11 cellular contexts compared by ENCODE assay signal in genomic region chr6:132063738-132064137, GRCh38.
DNase-seq lines count a peak whose midpoint lies in the region; ATAC-seq and TF ChIP-seq lines count a peak whose summit lies in the region.
"Had no signal": no experiment of that assay in that cellular context is flagged by ENCODE, and none has a peak within 500 bp of the region (broad histone marks: within the 10 kb centered on the region; RNA-seq: fewer than 3 reads in every experiment).

No MANE protein-coding gene starts in this region.

- DNase-seq in GM23248: peak; percentile 94
- peak; percentile 86 to 91 for DNase-seq in SJSA1 (ENCODE audit: low read depth in 1 of 2, low spot score in 2 of 2)
- DNase-seq in foreskin melanocyte: peak; percentile 72
- peak; percentile 97 for DNase-seq in pulmonary artery endothelial cell (ENCODE audit: low read depth, low spot score)
- DNase-seq in activated CD8-positive, alpha-beta T cell treated with anti-CD3 and anti-CD28 coated beads, Interleukin-2, amount 10 ng/mL, durations not matched to agents 7 days and 5 days: no peak
- DNase-seq in WERI-Rb-1: no peak
- no peak for DNase-seq in NK-92 (lab: John Stamatoyannopoulos, UW; ENCODE audit: unreplicated experiment)
- DNase-seq: activated CD8-positive, alpha-beta memory T cell treated with anti-CD3 and anti-CD28 coated beads, Interleukin-2, amount 50 U/mL, for 4 hours had no signal

- H3K27ac Mint-ChIP-seq in activated CD8-positive, alpha-beta T cell treated with anti-CD3 and anti-CD28 coated beads, Interleukin-2, amount 10 ng/mL, durations not matched to agents 7 days and 5 days: no peak overlapping the region

- no peaks in the 10 kb centered on the region for H4K20me1 ChIP-seq in GM23248 (ENCODE audit: insufficient read depth)

- no peaks in the 10 kb centered on the region for H3K9me2 ChIP-seq in GM23248 (ENCODE audit: insufficient read depth)

- no peaks in the 10 kb centered on the region for H3K36me3 ChIP-seq in GM23248 (ENCODE audit: low read depth)
- H3K36me3 ChIP-seq in SJSA1: no peaks in the 10 kb centered on the region
- no peaks in the 10 kb centered on the region for H3K36me3 ChIP-seq in WERI-Rb-1

- H3K4me1 Mint-ChIP-seq in activated CD8-positive, alpha-beta T cell treated with anti-CD3 and anti-CD28 coated beads, Interleukin-2, amount 10 ng/mL, durations not matched to agents 7 days and 5 days (ENCODE audit: low read depth): no peaks in the 10 kb centered on the region

- H3K4me3 ChIP-seq in GM23248 (no peak overlapping the region), SJSA1 (no peak overlapping the region), WERI-Rb-1 (ENCODE audit: low read depth, low read length) (no peak overlapping the region)
- H3K4me3 ChIP-seq: K562 had no signal

- CTCF ChIA-PET in activated CD8-positive, alpha-beta T cell treated with anti-CD3 and anti-CD28 coated beads, Interleukin-2, amount 10 ng/mL, durations not matched to agents 7 days and 5 days (lab: Charles Lee): no interaction called here

- peak overlapping the region; percentile 54 for H3K9ac ChIP-seq in GM23248
- H3K9ac ChIP-seq: parathyroid adenoma had no signal

- in situ Hi-C loops in GM23248 (cut with MboI): no loop called here

- H2AFZ ChIP-seq in GM23248: no peak overlapping the region
- H2AFZ ChIP-seq: parathyroid adenoma had no signal

- POLR2A ChIA-PET in activated CD8-positive, alpha-beta T cell treated with anti-CD3 and anti-CD28 coated beads, Interleukin-2, amount 10 ng/mL, durations not matched to agents 7 days and 5 days (lab: Charles Lee): interaction anchor here (0.6 kb wide), 1 partner anchor 91 kb away, joined by 3 read pairs; no protein-coding TSS in a partner anchor

- peaks cover 55% of the 10 kb centered on the region for H3F3A ChIP-seq in GM23248 (ENCODE audit: insufficient read depth)

- no peak for TF ChIP-seq CTCF in WERI-Rb-1 (IDR thresholded peaks at IDR 0.05; ENCODE audit: low read depth, low read length)

- H3K36me3 Mint-ChIP-seq in activated CD8-positive, alpha-beta T cell treated with anti-CD3 and anti-CD28 coated beads, Interleukin-2, amount 10 ng/mL, durations not matched to agents 7 days and 5 days (ENCODE audit: low read depth): no peaks in the 10 kb centered on the region

- no peaks in the 10 kb centered on the region for H3K79me2 ChIP-seq in GM23248 (ENCODE audit: insufficient read depth)
- H3K79me2 ChIP-seq: parathyroid adenoma had no signal

- H3K4me1 ChIP-seq in GM23248 (ENCODE audit: insufficient read depth) (peaks cover 56% of the 10 kb centered on the region), SJSA1 (replicated peaks) (peaks cover 67% of the 10 kb centered on the region)
- H3K4me1 ChIP-seq: parathyroid adenoma had no signal

- H3K27me3 ChIP-seq in GM23248 (replicated peaks; ENCODE audit: insufficient read depth) (no peaks in the 10 kb centered on the region), SJSA1 (replicated peaks) (no peaks in the 10 kb centered on the region), WERI-Rb-1 (ENCODE audit: insufficient read depth, low read depth, severe bottlenecking) (peaks cover 52% of the 10 kb centered on the region)

- H3K27ac ChIP-seq in GM23248 (peak overlapping the region; percentile 87), SJSA1 (peak overlapping the region; percentile 90), WERI-Rb-1 (no peak overlapping the region)
- H3K27ac ChIP-seq: parathyroid adenoma had no signal

- ATAC-seq in HG03045 (IDR thresholded peaks at IDR 0.05; ENCODE audit: unreplicated experiment): no peak
- no peak for ATAC-seq in activated CD8-positive, alpha-beta T cell treated with anti-CD3 and anti-CD28 coated beads, Interleukin-2, amount 10 ng/mL, durations not matched to agents 7 days and 5 days
- ATAC-seq: K562 had no signal

- H3K9me3 Mint-ChIP-seq in activated CD8-positive, alpha-beta T cell treated with anti-CD3 and anti-CD28 coated beads, Interleukin-2, amount 10 ng/mL, durations not matched to agents 7 days and 5 days (ENCODE audit: insufficient read depth): no peaks in the 10 kb centered on the region

- 5 to 15% methylated on average over 2 of the region's 2 CpGs for WGBS in GM23248 (ENCODE audit: low coverage in 1 of 2, low lambda C conversion rate in 2 of 2, missing lambda C conversion rate in 2 of 2), 2 experiments

- H3K4me2 ChIP-seq in GM23248 (ENCODE audit: unreplicated experiment): peak overlapping the region; percentile 60

- H3K27me3 Mint-ChIP-seq in activated CD8-positive, alpha-beta T cell treated with anti-CD3 and anti-CD28 coated beads, Interleukin-2, amount 10 ng/mL, durations not matched to agents 7 days and 5 days (ENCODE audit: low read depth): no peaks in the 10 kb centered on the region

- no peak overlapping the region for H3K4me3 Mint-ChIP-seq in activated CD8-positive, alpha-beta T cell treated with anti-CD3 and anti-CD28 coated beads, Interleukin-2, amount 10 ng/mL, durations not matched to agents 7 days and 5 days

- H3K9me3 ChIP-seq in GM23248 (ENCODE audit: low read depth): no peaks in the 10 kb centered on the region
- H3K9me3 ChIP-seq in SJSA1 (replicated peaks): no peaks in the 10 kb centered on the region
- no peaks in the 10 kb centered on the region for H3K9me3 ChIP-seq in WERI-Rb-1 (ENCODE audit: severe bottlenecking)

Comparison
In these comparisons a context has a peak if more than half of its experiments do, and no peak if none do; other contexts are left out.
1. DNase-seq: peak in GM23248 (single experiment), SJSA1 (2 of 2), foreskin melanocyte (single experiment) and pulmonary artery endothelial cell (single experiment); none in activated CD8-positive, alpha-beta T cell treated with anti-CD3 and anti-CD28 coated beads, Interleukin-2, amount 10 ng/mL, durations not matched to agents 7 days and 5 days (single experiment), WERI-Rb-1 (single experiment) and NK-92 (single experiment).